Comparison of ENCODE assay signal across 22 cellular contexts in genomic region chr5:107955321-107955720, GRCh38.
"Had no signal": no experiment of that assay in that cellular context is flagged by ENCODE, and none has a peak within 500 bp of the region (broad histone marks: within the 10 kb centered on the region; RNA-seq: fewer than 3 reads in every experiment).

No MANE protein-coding gene starts in this region.

- H3K27ac ChIP-seq: dorsolateral prefrontal cortex, hepatocyte, left ventricle myocardium inferior, lower lobe of right lung, parathyroid adenoma, psoas muscle, right lobe of liver, suprapubic skin, thyroid gland had no signal

- H3K4me1 ChIP-seq: lower lobe of right lung, right lobe of liver, suprapubic skin had no signal

- H2AFZ ChIP-seq: hepatocyte, parathyroid adenoma had no signal

- H3K4me2 ChIP-seq: hepatocyte had no signal

- DNase-seq: dorsolateral prefrontal cortex; effector CD8-positive, alpha-beta T cell; foreskin melanocyte; head of caudate nucleus; kidney; left cardiac atrium; left ventricle myocardium inferior; lower lobe of right lung; midbrain; psoas muscle; retina; right lobe of liver; stimulated activated CD4-positive, alpha-beta T cell treated with anti-CD3 and anti-CD28 coated beads, Interleukin-4, amount 100 ng/mL, for 1 hour; stimulated activated CD8-positive, alpha-beta memory T cell treated with anti-CD3 and anti-CD28 coated beads, Interleukin-4, amount 100 ng/mL, for 48 hours; stimulated activated naive CD8-positive, alpha-beta T cell treated with anti-CD3 and anti-CD28 coated beads, Interleukin-15, Interleukin-2, amounts not matched to agents 100 U/mL and 50 U/mL, for 24 hours; thyroid gland had no signal

- H3K4me3 ChIP-seq: dorsolateral prefrontal cortex, hepatocyte, left ventricle myocardium inferior, lower lobe of right lung, psoas muscle, right lobe of liver, suprapubic skin, thyroid gland had no signal

- H3K36me3 ChIP-seq: left ventricle myocardium inferior, lower lobe of right lung, right lobe of liver, suprapubic skin, thyroid gland had no signal

- H3K9me3 ChIP-seq: left ventricle myocardium inferior, lower lobe of right lung, psoas muscle, right lobe of liver, suprapubic skin, thyroid gland had no signal

- H3K9ac ChIP-seq: parathyroid adenoma had no signal

- H3K79me2 ChIP-seq: hepatocyte, parathyroid adenoma had no signal

- ATAC-seq: left cardiac atrium; lower lobe of right lung; natural killer cell treated with Interleukin-12 subunit alpha and Interleukin-12 subunit beta and Interleukin-15 and Interleukin-18, amount 100 ng/mL, for 72 hours; psoas muscle; right lobe of liver; stimulated activated effector memory CD8-positive, alpha-beta T cell treated with anti-CD3 and anti-CD28 coated beads, Interleukin-12 subunit alpha, Interleukin-12 subunit beta, amount 100 ng/mL, for 72 hours; stimulated activated naive CD8-positive, alpha-beta T cell treated with anti-CD3 and anti-CD28 coated beads, Interleukin-15, Interleukin-2, amounts not matched to agents 100 U/mL and 50 U/mL, for 24 hours had no signal

- FAIRE-seq: urothelium cell line had no signal

- H3K27me3 ChIP-seq: dorsolateral prefrontal cortex, hepatocyte, right lobe of liver, suprapubic skin, thyroid gland had no signal
